In the genomic region with DNA sequence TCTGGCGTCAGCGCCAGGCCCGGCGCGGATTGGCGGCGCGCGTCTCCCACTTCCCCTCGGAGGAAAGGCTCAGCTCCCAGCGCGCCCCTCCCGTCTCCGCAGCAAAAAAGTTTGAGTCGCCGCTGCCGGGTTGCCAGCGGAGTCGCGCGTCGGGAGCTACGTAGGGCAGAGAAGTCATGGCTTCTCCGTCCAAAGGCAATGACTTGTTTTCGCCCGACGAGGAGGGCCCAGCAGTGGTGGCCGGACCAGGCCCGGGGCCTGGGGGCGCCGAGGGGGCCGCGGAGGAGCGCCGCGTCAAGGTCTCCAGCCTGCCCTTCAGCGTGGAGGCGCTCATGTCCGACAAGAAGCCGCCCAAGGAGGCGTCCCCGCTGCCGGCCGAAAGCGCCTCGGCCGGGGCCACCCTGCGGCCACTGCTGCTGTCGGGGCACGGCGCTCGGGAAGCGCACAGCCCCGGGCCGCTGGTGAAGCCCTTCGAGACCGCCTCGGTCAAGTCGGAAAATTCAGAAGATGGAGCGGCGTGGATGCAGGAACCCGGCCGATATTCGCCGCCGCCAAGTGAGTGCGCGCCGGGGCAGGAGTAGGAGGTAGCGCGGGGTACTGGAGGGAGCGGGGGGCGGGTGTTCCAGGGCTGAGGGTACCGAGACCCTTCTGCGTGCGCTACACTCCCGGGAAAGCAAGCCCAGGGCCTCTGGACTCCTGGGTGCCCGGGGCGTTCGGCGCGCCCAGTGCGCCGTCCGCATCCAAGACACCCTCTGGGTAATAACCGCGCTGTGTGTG, we compare ENCODE assay signal across 8 cellular contexts. TPM values are rescaled to one million over a fixed set of nuclear protein-coding genes. Genes with fewer than 3 reads are reported as not detected.
DNase-seq lines count a peak whose midpoint lies in the region; ATAC-seq and TF ChIP-seq lines count a peak whose summit lies in the region.

A gene (plus strand): TSS at position 99 of the 777 bp plus-strand sequence. CDS start 78 bp downstream, at position 177.

- H3K4me1 ChIP-seq in Caco-2 (peaks cover 54% of the 10 kb centered on the region), right atrium auricular region (peaks cover 0 to 28% of the 10 kb centered on the region in 2 donors)

- H3K9me3 Mint-ChIP-seq in Caco-2 (ENCODE audit: unreplicated experiment): no peaks in the 10 kb centered on the region

- H3K4me1 Mint-ChIP-seq in Caco-2 (ENCODE audit: low read depth, unreplicated experiment): peaks cover 45% of the 10 kb centered on the region

- peak within 1 kb of the TSS; percentile 68 to 83 for H3K27ac ChIP-seq in right atrium auricular region

- H3K4me3 Mint-ChIP-seq in Caco-2 (ENCODE audit: unreplicated experiment): peak within 1 kb of the TSS; percentile 93

- in situ Hi-C loops in astrocyte of the cerebellum (cut with HindIII; ENCODE audit: low sequenced_read_pairs): no loop called here

- H3K36me3 Mint-ChIP-seq in Caco-2 (ENCODE audit: insufficient read depth, unreplicated experiment): peaks cover 60% of the 10 kb centered on the region

- intact Hi-C loops in Caco-2 (cut with micrococcal nuclease; ENCODE audit: unreplicated experiment): loop anchor here (1.0 to 5.0 kb wide), 6 partner anchors 10 to 388 kb away; no protein-coding TSS in a partner anchor
- intact Hi-C loops in posterior cingulate gyrus (cut with DNase I): no loop called here

- TSS peak; percentile 36 for BruUV-seq in Caco-2 (replicated peaks; lab: Mats Ljungman, UMichigan)

- peak within 1 kb of the TSS; percentile 91 for H3K27ac Mint-ChIP-seq in Caco-2 (ENCODE audit: unreplicated experiment)

- DNase-seq in Caco-2 (peak; percentile 93 to 95), NCI-H69 (lab: John Stamatoyannopoulos, UW) (peak; percentile 69), astrocyte of the cerebellum (ENCODE audit: low read depth) (peak; percentile 71), right atrium auricular region (ENCODE audit: low spot score) (peak; percentile 90), posterior cingulate gyrus (peak; percentile 41 to 92 (median 59)), NCI-H774 (lab: John Stamatoyannopoulos, UW) (no peak)
- no peak for DNase-seq in NK-92 treated with Interleukin-12 subunit alpha and Interleukin-12 subunit beta, amount 100 ng/mL, for 24 hours (lab: John Stamatoyannopoulos, UW)

- CTCF ChIA-PET in Caco-2 (lab: Charles Lee): interaction anchor here (0.7 to 1.1 kb wide), 8 partner anchors 10 to 305 kb away, joined by 3 to 20 read pairs (median 4); no protein-coding TSS in a partner anchor

- ATAC-seq in HG03139 (IDR thresholded peaks at IDR 0.05; ENCODE audit: unreplicated experiment): no peak

- H3K27me3 Mint-ChIP-seq in Caco-2 (ENCODE audit: insufficient read depth, unreplicated experiment): no peaks in the 10 kb centered on the region

- H3K27me3 ChIP-seq in Caco-2 (replicated peaks; ENCODE audit: control insufficient read depth, insufficient read depth, low read length) (no peaks in the 10 kb centered on the region), right atrium auricular region (peaks cover 15 to 32% of the 10 kb centered on the region in 2 donors)

- TF ChIP-seq CTCF in Caco-2 (IDR thresholded peaks at IDR 0.05; ENCODE audit: insufficient read depth in 1 of 2, low read depth in 1 of 2, low read length in 1 of 2, severe bottlenecking in 1 of 2, unreplicated experiment in 1 of 2) (no peak), astrocyte of the cerebellum (IDR thresholded peaks at IDR 0.05; ENCODE audit: low read depth, low read length, missing control alignments) (no peak), right atrium auricular region (IDR thresholded peaks at IDR 0.05) (no peak)

- POLR2A ChIA-PET in Caco-2 (lab: Charles Lee): interaction anchor here (0.6 to 1.1 kb wide), 11 partner anchors 32 to 883 kb away, joined by 3 to 17 read pairs (median 4); no protein-coding TSS in a partner anchor

- H3K36me3 ChIP-seq in Caco-2 (ENCODE audit: control insufficient read depth, insufficient read depth, low read length): no peaks in the 10 kb centered on the region; the same call in 1 of the 2 replicates
- peaks cover 7% of the 10 kb centered on the region for H3K36me3 ChIP-seq in right atrium auricular region

- H3K9me3 ChIP-seq in Caco-2: no peaks in the 10 kb centered on the region
- H3K9me3 ChIP-seq in right atrium auricular region: no peaks in the 10 kb centered on the region

- H3K4me3 ChIP-seq in Caco-2 (ENCODE audit: low read depth, low read length) (peak within 1 kb of the TSS; percentile 94), astrocyte of the cerebellum (ENCODE audit: low read depth, low read length) (peak within 1 kb of the TSS; percentile 85), right atrium auricular region (peak within 1 kb of the TSS; percentile 59 to 67)

RNA-seq across cellular contexts. Expression of the gene that starts here (rescaled TPM):
- total RNA-seq in Caco-2 (2022) (59.7 and 64.4 TPM in 2 replicates), right atrium auricular region (1 to 10 TPM; 2.6 to 3.4 TPM)

Comparison
In these comparisons a context has a peak if more than half of its experiments do, and no peak if none do; other contexts are left out.
1. RNA of the gene that starts here (total RNA-seq): 59.7 to 64.4 TPM in Caco-2; 2.6 to 3.4 TPM in right atrium auricular region; every median in the first group is over 10 times any median in the second.
2. DNase-seq: peak in Caco-2 (2 of 2), NCI-H69 (single experiment), astrocyte of the cerebellum (single experiment), right atrium auricular region (single experiment) and posterior cingulate gyrus (10 of 10); none in NCI-H774 (single experiment) and NK-92 treated with Interleukin-12 subunit alpha and Interleukin-12 subunit beta, amount 100 ng/mL, for 24 hours (single experiment).
3. Peak in every context shown above with its lines, with median percentiles within 50 percentile points of each other: H3K4me3 ChIP-seq.